8 cellular contexts compared by ENCODE assay signal in the genomic region with DNA sequence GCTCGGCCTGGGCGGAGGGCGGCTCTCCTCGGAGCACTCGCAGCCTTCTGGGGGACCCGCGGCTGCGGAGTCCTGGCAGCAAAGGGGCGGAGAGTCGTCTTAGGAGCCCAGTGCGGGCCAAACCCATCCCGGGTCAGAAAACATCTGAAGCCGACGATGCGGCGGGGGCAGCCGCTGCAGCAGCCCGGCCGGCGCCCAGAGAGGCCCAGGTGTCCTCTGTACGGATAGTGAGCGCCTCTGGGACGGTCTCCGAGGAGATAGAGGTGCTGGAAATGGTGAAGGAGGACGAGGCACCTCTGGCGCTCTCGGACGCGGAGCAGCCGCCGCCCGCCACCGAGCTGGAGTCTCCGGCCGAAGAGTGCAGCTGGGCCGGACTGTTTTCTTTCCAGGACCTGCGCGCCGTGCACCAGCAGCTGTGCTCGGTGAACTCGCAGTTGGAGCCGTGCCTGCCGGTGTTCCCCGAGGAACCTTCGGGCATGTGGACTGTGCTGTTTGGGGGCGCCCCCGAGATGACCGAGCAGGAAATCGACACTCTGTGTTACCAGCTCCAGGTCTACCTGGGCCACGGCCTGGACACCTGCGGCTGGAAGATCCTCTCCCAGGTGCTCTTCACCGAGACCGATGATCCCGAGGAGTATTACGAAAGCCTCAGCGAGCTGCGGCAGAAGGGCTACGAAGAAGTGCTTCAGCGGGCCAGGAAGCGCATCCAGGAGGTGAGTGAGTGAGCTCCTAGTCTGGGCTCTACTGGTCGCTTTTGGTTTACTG. TPM values are rescaled to one million over a fixed set of nuclear protein-coding genes. Genes with fewer than 3 reads are reported as not detected.
DNase-seq lines count a peak whose midpoint lies in the region; ATAC-seq and TF ChIP-seq lines count a peak whose summit lies in the region.

No MANE protein-coding gene starts in this region.

- H3K36me3 ChIP-seq in mucosa of rectum (ENCODE audit: control insufficient read depth in 2 of 2, insufficient read depth in 2 of 2, low read length in 2 of 2), result no peaks in the 10 kb centered on the region

- H3K36me3 Mint-ChIP-seq in activated CD8-positive, alpha-beta memory T cell treated with anti-CD3 and anti-CD28 coated beads, Interleukin-2, amount 10 ng/mL, durations not matched to agents 7 days and 5 days, result peaks cover 2% of the 10 kb centered on the region

- H3K27ac Mint-ChIP-seq in activated CD8-positive, alpha-beta memory T cell treated with anti-CD3 and anti-CD28 coated beads, Interleukin-2, amount 10 ng/mL, durations not matched to agents 7 days and 5 days, result peak overlapping the region; percentile 90
- peak overlapping the region; percentile 97 for H3K27ac Mint-ChIP-seq in stimulated activated naive CD8-positive, alpha-beta T cell treated with anti-CD3 and anti-CD28 coated beads, Interleukin-15, amount 100 ng/mL, for 72 hours

- H3K27me3 ChIP-seq in mucosa of rectum (ENCODE audit: control insufficient read depth in 2 of 2, insufficient read depth in 2 of 2, low read length in 2 of 2), result no peaks in the 10 kb centered on the region

- no peaks in the 10 kb centered on the region for H3K9me3 Mint-ChIP-seq in activated CD8-positive, alpha-beta memory T cell treated with anti-CD3 and anti-CD28 coated beads, Interleukin-2, amount 10 ng/mL, durations not matched to agents 7 days and 5 days (ENCODE audit: low read depth)
- no peaks in the 10 kb centered on the region for H3K9me3 Mint-ChIP-seq in stimulated activated naive CD8-positive, alpha-beta T cell treated with anti-CD3 and anti-CD28 coated beads, Interleukin-15, amount 100 ng/mL, for 72 hours

- peak; percentile 21 for DNase-seq in NCI-H2171 treated with DMSO at 0.1 percent for 48 hours (lab: John Stamatoyannopoulos, UW)
- DNase-seq in activated CD8-positive, alpha-beta memory T cell treated with anti-CD3 and anti-CD28 coated beads, Interleukin-2, amount 10 ng/mL, durations not matched to agents 7 days and 5 days, result peak; percentile 64
- DNase-seq in epithelial cell of esophagus (ENCODE audit: low read depth), result peak; percentile 79
- DNase-seq in stimulated activated naive CD8-positive, alpha-beta T cell treated with anti-CD3 and anti-CD28 coated beads, Interleukin-15, amount 100 ng/mL, for 72 hours, result peak; percentile 60 to 66
- DNase-seq in NCI-H2196 treated with DMSO at 0.1 percent for 48 hours (lab: John Stamatoyannopoulos, UW; ENCODE audit: unreplicated experiment), result no peak

- peaks cover 0 to 11% of the 10 kb centered on the region in 2 donors for H3K4me1 ChIP-seq in mucosa of rectum (ENCODE audit: control insufficient read depth in 2 of 2, insufficient read depth in 2 of 2, low read length in 2 of 2)

- H3K27me3 Mint-ChIP-seq in activated CD8-positive, alpha-beta memory T cell treated with anti-CD3 and anti-CD28 coated beads, Interleukin-2, amount 10 ng/mL, durations not matched to agents 7 days and 5 days, result no peaks in the 10 kb centered on the region
- no peaks in the 10 kb centered on the region for H3K27me3 Mint-ChIP-seq in stimulated activated naive CD8-positive, alpha-beta T cell treated with anti-CD3 and anti-CD28 coated beads, Interleukin-15, amount 100 ng/mL, for 72 hours

- peak overlapping the region; percentile 93 for H3K4me3 Mint-ChIP-seq in activated CD8-positive, alpha-beta memory T cell treated with anti-CD3 and anti-CD28 coated beads, Interleukin-2, amount 10 ng/mL, durations not matched to agents 7 days and 5 days
- peak overlapping the region; percentile 91 to 97 for H3K4me3 Mint-ChIP-seq in stimulated activated naive CD8-positive, alpha-beta T cell treated with anti-CD3 and anti-CD28 coated beads, Interleukin-15, amount 100 ng/mL, for 72 hours

- H3K4me1 Mint-ChIP-seq in activated CD8-positive, alpha-beta memory T cell treated with anti-CD3 and anti-CD28 coated beads, Interleukin-2, amount 10 ng/mL, durations not matched to agents 7 days and 5 days, result peaks cover 34% of the 10 kb centered on the region
- peaks cover 34% of the 10 kb centered on the region for H3K4me1 Mint-ChIP-seq in stimulated activated naive CD8-positive, alpha-beta T cell treated with anti-CD3 and anti-CD28 coated beads, Interleukin-15, amount 100 ng/mL, for 72 hours

- H3K9me3 ChIP-seq in mucosa of rectum (ENCODE audit: control insufficient read depth in 2 of 2, low read length in 2 of 2), result no peaks in the 10 kb centered on the region

- ATAC-seq in HG02678 (IDR thresholded peaks at IDR 0.05; ENCODE audit: unreplicated experiment), result peak; percentile 16
- peak; percentile 37 for ATAC-seq in activated CD8-positive, alpha-beta memory T cell treated with anti-CD3 and anti-CD28 coated beads, Interleukin-2, amount 10 ng/mL, durations not matched to agents 7 days and 5 days
- ATAC-seq in stimulated activated naive CD8-positive, alpha-beta T cell treated with anti-CD3 and anti-CD28 coated beads, Interleukin-15, amount 100 ng/mL, for 72 hours, result peak; percentile 34

- CTCF ChIA-PET in activated CD8-positive, alpha-beta memory T cell treated with anti-CD3 and anti-CD28 coated beads, Interleukin-2, amount 10 ng/mL, durations not matched to agents 7 days and 5 days (lab: Charles Lee), result interaction anchor here (0.8 to 1.9 kb wide), 2 partner anchors 12 to 104 kb away, joined by 4 read pairs; no protein-coding TSS in a partner anchor

- peak overlapping the region; percentile 84 to 93 for H3K27ac ChIP-seq in mucosa of rectum (ENCODE audit: low read depth in 2 of 2, low read length in 2 of 2)

- peak overlapping the region; percentile 66 for H3K4me3 ChIP-seq in GM12875 (ENCODE audit: low read depth, low read length)
- H3K4me3 ChIP-seq in epithelial cell of esophagus (ENCODE audit: low read length), result peak overlapping the region; percentile 77
- peak overlapping the region; percentile 91 for H3K4me3 ChIP-seq in mucosa of rectum (ENCODE audit: low read length in 2 of 2)

- peak overlapping the region; percentile 83 to 97 for H3K9ac ChIP-seq in mucosa of rectum (ENCODE audit: low read depth in 1 of 2, low read length in 2 of 2)

- TF ChIP-seq CTCF in GM12875 (IDR thresholded peaks at IDR 0.05; ENCODE audit: borderline replicate concordance, insufficient read depth, low read depth, low read length) (no peak), epithelial cell of esophagus (IDR thresholded peaks at IDR 0.05; ENCODE audit: insufficient read depth, low read depth, low read length, missing control alignments) (no peak)

RNA-seq across cellular contexts. Expression of a gene that starts 1.2 kb away (rescaled TPM):
- total RNA-seq in activated CD8-positive, alpha-beta memory T cell treated with anti-CD3 and anti-CD28 coated beads, Interleukin-2, amount 10 ng/mL, durations not matched to agents 7 days and 5 days, result 1 to 10 TPM; 5.1 to 6.1 TPM
